Comparison of ENCODE assay signal across 8 cellular contexts in genomic region chr10:35379226-35380137, GRCh38. TPM values are rescaled to one million over a fixed set of nuclear protein-coding genes. Genes with fewer than 3 reads are reported as not detected.
DNase-seq lines count a peak whose midpoint lies in the region; ATAC-seq and TF ChIP-seq lines count a peak whose summit lies in the region.

No MANE protein-coding gene starts in this region.

- H3K36me3 ChIP-seq in GM06990 (ENCODE audit: control insufficient read depth, insufficient read depth, low read length) (no peaks in the 10 kb centered on the region), HUES48 (ENCODE audit: control insufficient read depth, insufficient read depth, low read length) (no peaks in the 10 kb centered on the region), mesodermal cell (ENCODE audit: control insufficient read depth, insufficient read depth, low read length) (peaks cover 1% of the 10 kb centered on the region)

- peak; percentile 59 for TF ChIP-seq CTCF in GM06990 (IDR thresholded peaks at IDR 0.05; ENCODE audit: insufficient read depth, low read length, poor library complexity, severe bottlenecking)

- H3K4me3 ChIP-seq in GM06990 (replicated peaks; ENCODE audit: low read depth, low read length) (no peak overlapping the region), HUES48 (ENCODE audit: low read depth, low read length) (no peak overlapping the region), mesodermal cell (ENCODE audit: extremely low read depth, insufficient read depth, low read length, poor library complexity, severe bottlenecking) (no peak overlapping the region)

- H3K9me3 ChIP-seq in HUES48 (ENCODE audit: control insufficient read depth, insufficient read depth, low read length) = no peaks in the 10 kb centered on the region
- no peaks in the 10 kb centered on the region for H3K9me3 ChIP-seq in mesodermal cell (ENCODE audit: control insufficient read depth, low read length)

- DNase-seq in GM06990 (ENCODE audit: extremely low read depth, insufficient read length) = peak; percentile 69
- DNase-seq in caudate nucleus (lab: John Stamatoyannopoulos, UW) = peak in 6 of 61 donors; percentile 14 to 47 (median 37)
- no peak for DNase-seq in effector CD4-positive, alpha-beta T cell
- no peak for DNase-seq in NCI-H2196 (lab: John Stamatoyannopoulos, UW; ENCODE audit: unreplicated experiment)
- DNase-seq in H4 (ENCODE audit: low spot score) = no peak

- H3K27ac ChIP-seq in HUES48 (ENCODE audit: low read depth, low read length) = peak overlapping the region; percentile 3
- H3K27ac ChIP-seq in caudate nucleus (ENCODE audit: low read depth, low read length) = peak overlapping the region; percentile 59
- peak overlapping the region; percentile 81 for H3K27ac ChIP-seq in mesodermal cell (ENCODE audit: low read depth, low read length, severe bottlenecking)

- no peaks in the 10 kb centered on the region for H3K27me3 ChIP-seq in GM06990 (replicated peaks; ENCODE audit: control insufficient read depth, insufficient read depth, low read length)
- H3K27me3 ChIP-seq in HUES48 (ENCODE audit: control insufficient read depth, insufficient read depth, low read length) = no peaks in the 10 kb centered on the region

- 72 to 80% methylated on average over 7 to 8 of the region's 11 CpGs for WGBS in mesodermal cell (ENCODE audit: insufficient coverage in 2 of 2), 2 experiments

- H3K9ac ChIP-seq in HUES48 (ENCODE audit: low read depth, low read length) = no peak overlapping the region

- peaks cover 36% of the 10 kb centered on the region for H3K4me1 ChIP-seq in HUES48 (ENCODE audit: control insufficient read depth, insufficient read depth, low read length)
- peaks cover 26% of the 10 kb centered on the region for H3K4me1 ChIP-seq in mesodermal cell (ENCODE audit: control insufficient read depth, insufficient read depth, low read length, poor library complexity, severe bottlenecking)

- peak; percentile 57 for ATAC-seq in GM21381 (IDR thresholded peaks at IDR 0.05; ENCODE audit: unreplicated experiment)

RNA-seq across cellular contexts. Expression of gene CCNY, which starts 43.2 kb away (rescaled TPM):
- polyA plus RNA-seq in mesodermal cell (2013, experiment 1 of 2) = 61.6 TPM
- 57.3 TPM for polyA plus RNA-seq in mesodermal cell (2013, experiment 2 of 2)
- total RNA-seq in H4 (2014; rRNA removed; shearing (Covaris generic)) = 25.1 and 37.6 TPM in 2 replicates

Comparison
In these comparisons a context has a peak if more than half of its experiments do, and no peak if none do; other contexts are left out.
1. H3K27ac ChIP-seq: peak in every context shown above with its lines; median percentile 81 in mesodermal cell; 59 in caudate nucleus; 3 in HUES48.